ENCODE assay signal across 24 cellular contexts in the genomic region with DNA sequence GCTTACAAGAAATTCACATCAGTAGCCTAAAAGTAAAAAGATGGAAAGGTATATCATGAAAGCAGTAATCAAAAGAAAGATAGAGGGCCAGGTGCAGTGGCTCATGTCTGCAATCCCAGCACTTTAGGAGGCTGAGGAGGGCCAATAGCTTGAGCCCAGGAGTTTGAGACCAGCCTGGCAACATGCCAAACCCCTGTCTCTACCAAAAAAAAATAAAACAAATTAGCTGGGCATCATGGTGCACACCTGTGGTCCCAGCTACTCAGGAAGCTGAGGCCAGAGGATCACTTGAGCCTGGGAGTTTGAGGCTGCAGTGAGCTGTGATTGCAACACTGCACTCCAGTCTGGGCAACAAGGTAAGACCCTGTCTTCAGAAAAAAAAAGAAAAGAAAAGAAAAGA.
"Had no signal": no experiment of that assay in that cellular context is flagged by ENCODE, and none has a peak within 500 bp of the region (broad histone marks: within the 10 kb centered on the region; RNA-seq: fewer than 3 reads in every experiment).

No MANE protein-coding gene starts in this region.

- H3K9ac ChIP-seq: neural progenitor cell had no signal

- H3K4me2 ChIP-seq: neural progenitor cell, smooth muscle cell had no signal

- H3K9me3 Mint-ChIP-seq: immature natural killer cell, memory B cell, natural killer cell, neural progenitor cell had no signal

- H3K4me3 ChIP-seq: esophagus squamous epithelium, gastroesophageal sphincter, left ventricle myocardium inferior, lower lobe of right lung, neural progenitor cell, ovary, smooth muscle cell, suprapubic skin, thyroid gland, upper lobe of left lung, uterus had no signal

- H2AFZ ChIP-seq: neural progenitor cell had no signal

- DNase-seq: dermis blood vessel endothelial cell; esophagus squamous epithelium; foreskin fibroblast; glutamatergic neuron; immature natural killer cell; kidney; left cardiac atrium; left ventricle myocardium inferior; lower lobe of right lung; natural killer cell; nucleus accumbens; ovary; right cardiac atrium; stimulated activated CD4-positive, alpha-beta T cell treated with anti-CD3 and anti-CD28 coated beads, Interleukin-2, amount 100 ng/mL, for 48 hours; stimulated activated naive CD4-positive, alpha-beta T cell treated with Interleukin-2 at 50 U/mL for 16 hours; thyroid gland; upper lobe of left lung; uterus had no signal

- H3K27me3 ChIP-seq: esophagus squamous epithelium, gastroesophageal sphincter, neural progenitor cell, ovary, suprapubic skin, thyroid gland, upper lobe of left lung had no signal

- H3K27ac ChIP-seq: esophagus squamous epithelium, gastroesophageal sphincter, left ventricle myocardium inferior, lower lobe of right lung, neural progenitor cell, ovary, suprapubic skin, thyroid gland, upper lobe of left lung, uterus had no signal

- H3K36me3 ChIP-seq: esophagus squamous epithelium, gastroesophageal sphincter, left ventricle myocardium inferior, lower lobe of right lung, neural progenitor cell, ovary, suprapubic skin, thyroid gland, upper lobe of left lung, uterus had no signal

- H3K4me1 ChIP-seq: left ventricle myocardium inferior, lower lobe of right lung, suprapubic skin, thyroid gland, upper lobe of left lung, uterus had no signal

- H3K9me3 ChIP-seq: esophagus squamous epithelium, gastroesophageal sphincter, left ventricle myocardium inferior, lower lobe of right lung, ovary, suprapubic skin, thyroid gland, upper lobe of left lung, uterus had no signal

- ATAC-seq: gastroesophageal sphincter, left cardiac atrium, lower lobe of right lung, natural killer cell, right cardiac atrium had no signal

- H3K36me3 Mint-ChIP-seq: immature natural killer cell, memory B cell, mesothelial cell of epicardium, natural killer cell, neural progenitor cell had no signal

- H3K27ac Mint-ChIP-seq: immature natural killer cell, memory B cell, mesothelial cell of epicardium, natural killer cell, neural progenitor cell had no signal

- H3K4me3 Mint-ChIP-seq: immature natural killer cell, memory B cell, mesothelial cell of epicardium, natural killer cell, neural progenitor cell had no signal
